In genomic region chr2:176388886-176389285, GRCh38 we compare ENCODE assay signal across 16 cellular contexts.
"Had no signal": no experiment of that assay in that cellular context is flagged by ENCODE, and none has a peak within 500 bp of the region (broad histone marks: within the 10 kb centered on the region; RNA-seq: fewer than 3 reads in every experiment).

No MANE protein-coding gene starts in this region.

- H3K36me3 Mint-ChIP-seq: activated CD8-positive, alpha-beta memory T cell treated with anti-CD3 and anti-CD28 coated beads, Interleukin-2, amount 10 ng/mL, durations not matched to agents 7 days and 5 days; activated naive CD4-positive, alpha-beta T cell treated with anti-CD3 and anti-CD28 coated beads, Interleukin-2, amount 50 U/mL, for 72 hours had no signal

- H3K4me1 ChIP-seq: parathyroid adenoma, vagina had no signal

- H3K27ac Mint-ChIP-seq: activated CD8-positive, alpha-beta memory T cell treated with anti-CD3 and anti-CD28 coated beads, Interleukin-2, amount 10 ng/mL, durations not matched to agents 7 days and 5 days; activated naive CD4-positive, alpha-beta T cell treated with anti-CD3 and anti-CD28 coated beads, Interleukin-2, amount 50 U/mL, for 72 hours; activated T-cell treated with anti-CD3 and anti-CD28 coated beads, Interleukin-2, amount 50 U/mL, for 24 hours; T-helper 2 cell treated with Interferon-gamma antibody and Interleukin-4, amounts not matched to agents 5 μg/mL and 100 μg/mL, for 36 hours had no signal

- H3K27me3 ChIP-seq: gastroesophageal sphincter, tibial artery, vagina had no signal

- FAIRE-seq: kidney had no signal

- H3K9me3 Mint-ChIP-seq: activated naive CD4-positive, alpha-beta T cell treated with anti-CD3 and anti-CD28 coated beads, Interleukin-2, amount 50 U/mL, for 72 hours; activated T-cell treated with anti-CD3 and anti-CD28 coated beads, Interleukin-2, amount 50 U/mL, for 24 hours; neural crest cell; T-helper 2 cell treated with Interferon-gamma antibody and Interleukin-4, amounts not matched to agents 5 μg/mL and 100 μg/mL, for 36 hours had no signal

- H3K4me3 Mint-ChIP-seq: activated CD8-positive, alpha-beta memory T cell treated with anti-CD3 and anti-CD28 coated beads, Interleukin-2, amount 10 ng/mL, durations not matched to agents 7 days and 5 days; activated T-cell treated with anti-CD3 and anti-CD28 coated beads, Interleukin-2, amount 50 U/mL, for 24 hours; neural crest cell; T-helper 2 cell treated with Interferon-gamma antibody and Interleukin-4, amounts not matched to agents 5 μg/mL and 100 μg/mL, for 36 hours had no signal

- H3K4me3 ChIP-seq: gastroesophageal sphincter, tibial artery, vagina had no signal

- H3K9me3 ChIP-seq: gastroesophageal sphincter, tibial artery, vagina had no signal

- H3K36me3 ChIP-seq: gastroesophageal sphincter, tibial artery, vagina had no signal

- H3K4me1 Mint-ChIP-seq: activated CD8-positive, alpha-beta memory T cell treated with anti-CD3 and anti-CD28 coated beads, Interleukin-2, amount 10 ng/mL, durations not matched to agents 7 days and 5 days; neural crest cell had no signal

- DNase-seq: activated CD4-positive, alpha-beta T cell treated with anti-CD3 and anti-CD28 coated beads, Interleukin-2, amount 50 U/mL, for 48 hours; activated CD4-positive, CD25-positive, alpha-beta regulatory T cell treated with anti-CD3 and anti-CD28 coated beads, Interleukin-2, amount 50 U/mL, for 72 hours; activated CD8-positive, alpha-beta memory T cell treated with anti-CD3 and anti-CD28 coated beads, Interleukin-2, amount 10 ng/mL, durations not matched to agents 7 days and 5 days; activated effector memory CD4-positive, alpha-beta T cell treated with Interleukin-2 at 50 U/mL for 16 hours; activated T-cell treated with anti-CD3 and anti-CD28 coated beads, Interleukin-2, amount 50 U/mL, for 24 hours; central memory CD4-positive, alpha-beta T cell; effector memory CD4-positive, alpha-beta T cell; kidney; left ventricle myocardium superior; tibial artery had no signal

- H3K27ac ChIP-seq: gastroesophageal sphincter, parathyroid adenoma, vagina had no signal
